8 cellular contexts compared by ENCODE assay signal in the genomic region with DNA sequence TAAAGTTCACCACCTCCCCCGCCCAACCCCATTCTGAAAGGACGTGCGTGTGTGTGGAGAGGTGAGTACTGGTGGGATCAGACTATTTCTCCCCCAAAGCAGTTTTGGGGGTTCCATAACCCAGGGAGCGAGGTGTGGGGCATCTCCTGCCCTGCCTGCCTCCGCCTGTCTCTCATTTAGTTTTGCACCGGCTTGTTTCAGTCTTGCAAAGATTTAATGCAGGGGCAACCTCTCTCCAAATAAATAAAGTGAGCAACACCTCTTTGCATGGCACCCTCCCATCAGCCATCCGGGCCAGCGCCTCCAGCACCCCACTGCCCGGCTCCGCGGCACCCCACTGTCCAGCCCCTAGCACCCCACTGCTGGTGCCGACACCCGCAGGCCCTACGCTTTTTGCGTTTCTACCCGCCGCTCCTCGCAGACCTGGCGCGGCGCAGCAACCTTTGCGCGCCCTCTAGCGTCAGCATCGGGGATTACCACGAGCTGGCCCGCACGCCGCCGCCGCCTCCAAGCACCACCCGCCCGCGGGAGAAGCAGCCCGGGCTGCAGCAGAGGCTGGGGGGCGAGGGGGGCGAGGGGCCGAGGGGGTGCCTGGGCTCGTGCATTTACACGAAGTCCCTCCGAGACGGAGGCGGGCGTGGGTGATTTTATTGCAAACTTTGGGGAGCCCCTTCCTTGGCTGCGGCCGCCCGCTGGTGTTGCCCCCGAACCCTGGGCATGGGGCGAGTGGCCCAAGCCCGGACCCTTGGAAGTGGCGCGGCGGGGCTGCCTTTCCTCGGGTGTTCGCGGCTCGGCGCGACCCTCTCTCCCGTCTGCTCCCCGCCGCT. TPM values are rescaled to one million over a fixed set of nuclear protein-coding genes. Genes with fewer than 3 reads are reported as not detected.
A peak's percentile ranks its signal among the peaks of the same experiment; 100 is the strongest.
DNase-seq lines count a peak whose midpoint lies in the region; ATAC-seq and TF ChIP-seq lines count a peak whose summit lies in the region.

No MANE protein-coding gene starts in this region.

- no peak overlapping the region for H3K9ac ChIP-seq in OCI-LY1 (ENCODE audit: low read length)

- no peak overlapping the region for H3K4me3 ChIP-seq in OCI-LY1 (ENCODE audit: low read depth, low read length, poor library complexity, severe bottlenecking)

- H3K79me2 ChIP-seq in OCI-LY1 (ENCODE audit: insufficient read depth, low read length), result no peaks in the 10 kb centered on the region

- intact Hi-C loops in natural killer cell (cut with micrococcal nuclease), result loop anchor here (2.0 kb wide), 1 partner anchor 175 kb away; no protein-coding TSS in a partner anchor

- no peaks in the 10 kb centered on the region for H3K9me3 ChIP-seq in OCI-LY1 (ENCODE audit: low read length)

- H3K4me1 ChIP-seq in OCI-LY1 (ENCODE audit: insufficient read depth, low read length, severe bottlenecking), result peaks cover 4% of the 10 kb centered on the region

- no peak overlapping the region for H3K27ac ChIP-seq in OCI-LY1 (ENCODE audit: low read depth, low read length, poor library complexity, severe bottlenecking)

- H3K4me3 Mint-ChIP-seq in activated T-cell treated with anti-CD3 and anti-CD28 coated beads, Interleukin-2, amount 50 U/mL, for 4 hours, result peak overlapping the region; percentile 68
- H3K4me3 Mint-ChIP-seq in natural killer cell, result peak overlapping the region; percentile 55
- H3K4me3 Mint-ChIP-seq in stimulated activated naive B cell treated with anti-CD40 and anti-IgM and Interleukin-4, amounts not matched to agents 10 μg/mL and 1 μg/mL and 100 μg/mL, for 72 hours, result peak overlapping the region; percentile 82 to 84

- H3K36me3 Mint-ChIP-seq in activated T-cell treated with anti-CD3 and anti-CD28 coated beads, Interleukin-2, amount 50 U/mL, for 4 hours (ENCODE audit: insufficient read depth), result no peaks in the 10 kb centered on the region
- H3K36me3 Mint-ChIP-seq in natural killer cell, result no peaks in the 10 kb centered on the region
- no peaks in the 10 kb centered on the region for H3K36me3 Mint-ChIP-seq in stimulated activated naive B cell treated with anti-CD40 and anti-IgM and Interleukin-4, amounts not matched to agents 10 μg/mL and 1 μg/mL and 100 μg/mL, for 72 hours

- no peaks in the 10 kb centered on the region for H4K20me1 ChIP-seq in OCI-LY1 (ENCODE audit: insufficient read depth, low read length)

- H3K27ac Mint-ChIP-seq in natural killer cell, result no peak overlapping the region
- H3K27ac Mint-ChIP-seq in stimulated activated naive B cell treated with anti-CD40 and anti-IgM and Interleukin-4, amounts not matched to agents 10 μg/mL and 1 μg/mL and 100 μg/mL, for 72 hours, result no peak overlapping the region

- no peaks in the 10 kb centered on the region for H3K9me3 Mint-ChIP-seq in activated T-cell treated with anti-CD3 and anti-CD28 coated beads, Interleukin-2, amount 50 U/mL, for 4 hours
- no peaks in the 10 kb centered on the region for H3K9me3 Mint-ChIP-seq in natural killer cell
- no peaks in the 10 kb centered on the region for H3K9me3 Mint-ChIP-seq in stimulated activated naive B cell treated with anti-CD40 and anti-IgM and Interleukin-4, amounts not matched to agents 10 μg/mL and 1 μg/mL and 100 μg/mL, for 72 hours

- peaks cover 78% of the 10 kb centered on the region for H3K27me3 Mint-ChIP-seq in activated T-cell treated with anti-CD3 and anti-CD28 coated beads, Interleukin-2, amount 50 U/mL, for 4 hours (ENCODE audit: low read depth)
- peaks cover 52 to 65% of the 10 kb centered on the region in 2 donors for H3K27me3 Mint-ChIP-seq in natural killer cell (ENCODE audit: low read depth in 2 of 2)
- peaks cover 66 to 79% of the 10 kb centered on the region in 2 donors for H3K27me3 Mint-ChIP-seq in stimulated activated naive B cell treated with anti-CD40 and anti-IgM and Interleukin-4, amounts not matched to agents 10 μg/mL and 1 μg/mL and 100 μg/mL, for 72 hours

- ATAC-seq in HG03045 (IDR thresholded peaks at IDR 0.05; ENCODE audit: unreplicated experiment), result peak; percentile 71
- ATAC-seq in activated T-cell treated with anti-CD3 and anti-CD28 coated beads, Interleukin-2, amount 50 U/mL, for 4 hours, result peak; percentile 94 to 95
- peak; percentile 91 to 99 (median 97) for ATAC-seq in natural killer cell
- peak; percentile 88 to 89 for ATAC-seq in stimulated activated naive B cell treated with anti-CD40 and anti-IgM and Interleukin-4, amounts not matched to agents 10 μg/mL and 1 μg/mL and 100 μg/mL, for 72 hours (replicated peaks)

- H2AFZ ChIP-seq in OCI-LY1 (ENCODE audit: low read length), result no peak overlapping the region

- H3K36me3 ChIP-seq in OCI-LY1 (ENCODE audit: insufficient read depth, low read length), result no peaks in the 10 kb centered on the region

- peak; percentile 14 for DNase-seq in NCI-H1436 (lab: John Stamatoyannopoulos, UW)
- no peak for DNase-seq in NCI-H1436 treated with DMSO at 0.1 percent for 48 hours (lab: John Stamatoyannopoulos, UW)
- peak; percentile 73 for DNase-seq in activated T-cell treated with anti-CD3 and anti-CD28 coated beads, Interleukin-2, amount 50 U/mL, for 4 hours
- DNase-seq in fibroblast of gingiva (ENCODE audit: low read depth), result peak; percentile 24
- peak; percentile 70 for DNase-seq in natural killer cell
- DNase-seq in stimulated activated naive B cell treated with anti-CD40 and anti-IgM and Interleukin-4, amounts not matched to agents 10 μg/mL and 1 μg/mL and 100 μg/mL, for 72 hours, result peak; percentile 65

- no peaks in the 10 kb centered on the region for H3F3A ChIP-seq in OCI-LY1 (ENCODE audit: insufficient read depth, low read length)

- no peaks in the 10 kb centered on the region; the same call in 1 of the 2 replicates for H3K27me3 ChIP-seq in OCI-LY1 (ENCODE audit: insufficient read depth, low read length)

- H3K9me2 ChIP-seq in OCI-LY1 (ENCODE audit: low read depth, low read length), result no peaks in the 10 kb centered on the region

- H3K4me1 Mint-ChIP-seq in activated T-cell treated with anti-CD3 and anti-CD28 coated beads, Interleukin-2, amount 50 U/mL, for 4 hours (ENCODE audit: low read depth), result peaks cover 7% of the 10 kb centered on the region
- H3K4me1 Mint-ChIP-seq in natural killer cell, result peaks cover 5 to 10% of the 10 kb centered on the region in 2 donors
- H3K4me1 Mint-ChIP-seq in stimulated activated naive B cell treated with anti-CD40 and anti-IgM and Interleukin-4, amounts not matched to agents 10 μg/mL and 1 μg/mL and 100 μg/mL, for 72 hours, result peaks cover 4 to 11% of the 10 kb centered on the region in 2 donors

- peak overlapping the region; percentile 53; the same call in 1 of the 2 replicates for H3K4me2 ChIP-seq in OCI-LY1 (ENCODE audit: low read length)

- TF ChIP-seq CTCF in OCI-LY1 (IDR thresholded peaks at IDR 0.05; ENCODE audit: low read length) (peak; percentile 81), natural killer cell (IDR thresholded peaks at IDR 0.05) (peak; percentile 97)

RNA-seq across cellular contexts. Expression of a gene that starts 55.8 kb away (rescaled TPM):
- 10 to 100 TPM; 58.0 to 70.8 (median 66.0) TPM for total RNA-seq in activated T-cell treated with anti-CD3 and anti-CD28 coated beads, Interleukin-2, amount 50 U/mL, for 4 hours
- total RNA-seq in natural killer cell, result 10 to 100 TPM; 34.4 to 40.6 (median 37.3) TPM
